ENCODE assay signal across 8 cellular contexts in genomic region chr13:114067381-114067885, GRCh38.
DNase-seq lines count a peak whose midpoint lies in the region; ATAC-seq and TF ChIP-seq lines count a peak whose summit lies in the region.

No MANE protein-coding gene starts in this region.

- H3K36me3 ChIP-seq in esophagus squamous epithelium: no peaks in the 10 kb centered on the region

- peak overlapping the region; percentile 80 to 98 (median 92) for H3K27ac ChIP-seq in esophagus squamous epithelium

- intact Hi-C loops in esophagus squamous epithelium (cut with DNase I): no loop called here

- peak overlapping the region; percentile 21 for H3K4me3 ChIP-seq in AG04449 (ENCODE audit: low read depth, low read length)
- H3K4me3 ChIP-seq in esophagus squamous epithelium: no peak overlapping the region

- TF ChIP-seq POLR2A in esophagus squamous epithelium (IDR thresholded peaks at IDR 0.05): no peak

- peaks cover 0 to 6% (median 0%) of the 10 kb centered on the region in 4 donors for H3K27me3 ChIP-seq in esophagus squamous epithelium

- H3K9me3 ChIP-seq in esophagus squamous epithelium: no peaks in the 10 kb centered on the region

- WGBS in esophagus squamous epithelium, 2 donors: 35 to 51% methylated on average over 9 of the region's 9 CpGs

- POLR2A ChIA-PET in AG04449 (lab: Yijun Ruan, JAX): interaction anchor here (0.6 to 0.9 kb wide), 2 partner anchors 9 to 28 kb away, joined by 3 to 4 read pairs; no protein-coding TSS in a partner anchor

- CTCF ChIA-PET in AG04449 (lab: Yijun Ruan, JAX): interaction anchor here (1.0 to 1.4 kb wide), 3 partner anchors 31 to 265 kb away, joined by 3 read pairs; no protein-coding TSS in a partner anchor

- TF ChIP-seq CTCF in AG04449 (IDR thresholded peaks at IDR 0.05; ENCODE audit: insufficient read depth, low read length, missing control alignments) (no peak), esophagus squamous epithelium (IDR thresholded peaks at IDR 0.05) (no peak)

- peak; percentile 59 for ATAC-seq in GM18867 (IDR thresholded peaks at IDR 0.05; ENCODE audit: unreplicated experiment)
- ATAC-seq in HG03025 (IDR thresholded peaks at IDR 0.05; ENCODE audit: low FRiP score, unreplicated experiment): peak; percentile 55

- DNase-seq in AG04449 (ENCODE audit: low read depth, low spot score) (no peak), SK-MEL-5 (ENCODE audit: low read depth, low spot score) (peak; percentile 58), esophagus squamous epithelium (lab: John Stamatoyannopoulos, UW) (no peak), DMS79 (lab: John Stamatoyannopoulos, UW) (no peak), kidney glomerular epithelial cell (lab: John Stamatoyannopoulos, UW) (no peak)
- DNase-seq in stimulated activated CD4-positive, alpha-beta T cell treated with anti-CD3 and anti-CD28 coated beads, Interleukin-1b, Interleukin-23, amount 100 ng/mL, for 48 hours: peak; percentile 52

- in situ Hi-C loops in SK-MEL-5 (cut with HindIII; ENCODE audit: low pct_unique_long_range_greater_than_20kb, low sequenced_read_pairs): no loop called here

- H3K4me1 ChIP-seq in esophagus squamous epithelium: peaks cover 27 to 75% (median 63%) of the 10 kb centered on the region in 3 donors

Comparison
In these comparisons a context has a peak if more than half of its experiments do, and no peak if none do; other contexts are left out.
1. DNase-seq: peak in SK-MEL-5 (single experiment) and stimulated activated CD4-positive, alpha-beta T cell treated with anti-CD3 and anti-CD28 coated beads, Interleukin-1b, Interleukin-23, amount 100 ng/mL, for 48 hours (single experiment); none in AG04449 (single experiment), esophagus squamous epithelium (single experiment), DMS79 (single experiment) and kidney glomerular epithelial cell (single experiment).